In genomic region chr1:54996359-54996868, GRCh38 we compare ENCODE assay signal across 8 cellular contexts. TPM values are rescaled to one million over a fixed set of nuclear protein-coding genes. Genes with fewer than 3 reads are reported as not detected.
A peak's percentile ranks its signal among the peaks of the same experiment; 100 is the strongest.
DNase-seq lines count a peak whose midpoint lies in the region; ATAC-seq and TF ChIP-seq lines count a peak whose summit lies in the region.

No MANE protein-coding gene starts in this region.

- TF ChIP-seq CTCF in GM10266 (IDR thresholded peaks at IDR 0.05; ENCODE audit: control insufficient read depth, insufficient read depth, low read depth, missing control alignments) (peak; percentile 82), chondrocyte (IDR thresholded peaks at IDR 0.05) (peak; percentile 94), left lung (IDR thresholded peaks at IDR 0.05) (peak; percentile 61 to 81)

- H3K36me3 ChIP-seq in left lung = no peaks in the 10 kb centered on the region

- intact Hi-C loops in left lung (cut with DNase I) = loop anchor here in 1 of 2 donors (10.0 kb wide), 1 partner anchor 52 kb away; no protein-coding TSS in a partner anchor

- no peak overlapping the region for H3K27ac Mint-ChIP-seq in chondrocyte (ENCODE audit: unreplicated experiment)

- peak overlapping the region; percentile 31 for H3K4me3 Mint-ChIP-seq in chondrocyte (ENCODE audit: unreplicated experiment)

- peak; percentile 94 for DNase-seq in GM10266 (ENCODE audit: extremely low spot score)
- peak; percentile 21 for DNase-seq in NCI-H345 treated with DMSO at 0.1 percent for 48 hours (lab: John Stamatoyannopoulos, UW; ENCODE audit: unreplicated experiment)
- peak; percentile 91 for DNase-seq in activated CD4-positive, alpha-beta T cell treated with anti-CD3 and anti-CD28 coated beads for 48 hours
- DNase-seq in chondrocyte (ENCODE audit: low spot score) = peak; percentile 75
- DNase-seq in left lung = peak; percentile 78 to 95
- DNase-seq in stimulated activated CD8-positive, alpha-beta memory T cell treated with anti-CD3 and anti-CD28 coated beads, Interleukin-12 subunit alpha, Interleukin-12 subunit beta, amount 100 ng/mL, for 24 hours (ENCODE audit: extremely low read depth) = peak; percentile 50

- no peaks in the 10 kb centered on the region for H3K36me3 Mint-ChIP-seq in chondrocyte (ENCODE audit: low read depth)

- peak overlapping the region in 1 of 2 donors; percentile 6 for H3K4me3 ChIP-seq in left lung

- no peaks in the 10 kb centered on the region for H3K9me3 Mint-ChIP-seq in chondrocyte (ENCODE audit: low read depth)

- H3K27ac ChIP-seq in left lung = no peak overlapping the region

- peak; percentile 71 for ATAC-seq in HG02852 (IDR thresholded peaks at IDR 0.05; ENCODE audit: unreplicated experiment)
- peak; percentile 96 for ATAC-seq in left lung
- no peak for ATAC-seq in GM21825 (IDR thresholded peaks at IDR 0.05; ENCODE audit: unreplicated experiment)

- H3K4me1 ChIP-seq in left lung = peaks cover 0 to 12% of the 10 kb centered on the region in 2 donors

- peaks cover 9% of the 10 kb centered on the region for H3K4me1 Mint-ChIP-seq in chondrocyte (ENCODE audit: low read depth)

- no peaks in the 10 kb centered on the region for H3K9me3 ChIP-seq in left lung

- H3K27me3 Mint-ChIP-seq in chondrocyte (ENCODE audit: low read depth) = peaks cover 25% of the 10 kb centered on the region

- H3K27me3 ChIP-seq in left lung = peaks cover 17 to 61% of the 10 kb centered on the region in 2 donors

RNA-seq across cellular contexts. Expression of gene BSND, which starts 2.3 kb away (rescaled TPM):
- not detected in 3 replicates for total RNA-seq in chondrocyte
- not detected for total RNA-seq in left lung

RNA-seq across cellular contexts. Expression of gene TMEM61, which starts 16.0 kb away (rescaled TPM):
- total RNA-seq in chondrocyte = not detected in 3 replicates
- total RNA-seq in left lung = 1 to 10 TPM; 1.5 to 1.6 TPM

RNA-seq across cellular contexts. Expression of gene PCSK9, which starts 42.9 kb away (rescaled TPM):
- 0.41 to 0.60 TPM (median 0.53 TPM) in 3 replicates for total RNA-seq in chondrocyte
- total RNA-seq in left lung = 10 to 100 TPM; 18.7 to 55.0 TPM

Comparison
In these comparisons a context has a peak if more than half of its experiments do, and no peak if none do; other contexts are left out.
1. DNase-seq: peak in every context shown above with its lines; median percentile 94 in GM10266; 91 in activated CD4-positive, alpha-beta T cell treated with anti-CD3 and anti-CD28 coated beads for 48 hours; 86 in left lung; 75 in chondrocyte; 50 in stimulated activated CD8-positive, alpha-beta memory T cell treated with anti-CD3 and anti-CD28 coated beads, Interleukin-12 subunit alpha, Interleukin-12 subunit beta, amount 100 ng/mL, for 24 hours; 21 in NCI-H345 treated with DMSO at 0.1 percent for 48 hours.
2. RNA of gene PCSK9, which starts 42.9 kb away (total RNA-seq): 18.7 to 55.0 TPM in left lung; 0.41 to 0.60 TPM in chondrocyte; every median in the first group is over 10 times any median in the second.
3. Peak in every context shown above with its lines, with median percentiles within 50 percentile points of each other: CTCF ChIP-seq.